ENCODE assay signal across 20 cellular contexts in the genomic region with DNA sequence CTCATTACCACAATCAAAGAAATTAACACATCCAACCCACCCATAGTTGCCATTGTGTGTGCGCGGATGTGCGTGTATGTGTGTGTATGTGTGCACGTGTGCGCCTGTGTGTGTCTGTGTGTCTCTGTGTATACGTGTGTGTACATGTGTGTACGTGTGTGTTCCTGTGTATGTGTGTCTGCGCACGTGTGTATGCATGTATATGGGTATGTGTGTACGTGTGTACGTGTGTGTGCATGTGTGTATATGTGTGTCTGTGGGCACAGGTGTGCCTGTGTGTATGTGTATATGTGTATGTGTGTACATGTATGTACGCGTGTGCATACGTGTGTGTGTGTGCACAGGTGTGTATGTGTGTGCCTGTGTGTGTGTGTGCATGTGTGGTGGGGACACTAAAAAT. TPM values are rescaled to one million over a fixed set of nuclear protein-coding genes. Genes with fewer than 3 reads are reported as not detected.
"Had no signal": no experiment of that assay in that cellular context is flagged by ENCODE, and none has a peak within 500 bp of the region (broad histone marks: within the 10 kb centered on the region; RNA-seq: fewer than 3 reads in every experiment).

No MANE protein-coding gene starts in this region.

- H3K4me2 ChIP-seq: smooth muscle cell had no signal

- H3K27ac ChIP-seq: neutrophil, parathyroid adenoma, upper lobe of right lung, WERI-Rb-1 had no signal

- H2AFZ ChIP-seq: parathyroid adenoma had no signal

- DNase-seq: activated CD4-positive, alpha-beta T cell treated with anti-CD3 and anti-CD28 coated beads for 1 hour; activated CD8-positive, alpha-beta memory T cell treated with anti-CD3 and anti-CD28 coated beads for 24 hours; activated CD8-positive, alpha-beta memory T cell treated with anti-CD3 and anti-CD28 coated beads, Interleukin-2, amount 50 U/mL, for 48 hours; activated effector memory CD4-positive, alpha-beta T cell treated with anti-CD3 and anti-CD28 coated beads, Interleukin-2, amount 50 U/mL, for 16 hours; activated T-cell treated with anti-CD3 and anti-CD28 coated beads, Interleukin-2, amount 50 U/mL, for 48 hours; erythroblast; immature natural killer cell; mesendoderm; natural killer cell; stimulated activated CD4-positive, alpha-beta T cell treated with anti-CD3 and anti-CD28 coated beads, Interleukin-4, amount 100 ng/mL, for 1 hour; upper lobe of right lung; WERI-Rb-1 had no signal

- H3K79me2 ChIP-seq: parathyroid adenoma had no signal

- ATAC-seq: natural killer cell, sciatic nerve, upper lobe of right lung had no signal

- H3K9me3 ChIP-seq: ascending aorta, neutrophil, thoracic aorta, upper lobe of right lung had no signal

- H3K4me1 ChIP-seq: parathyroid adenoma had no signal

- H3K27me3 ChIP-seq: ascending aorta, neutrophil, upper lobe of right lung had no signal

- H3K4me3 ChIP-seq: ascending aorta, coronary artery, smooth muscle cell, thoracic aorta, upper lobe of right lung had no signal

- H3K9ac ChIP-seq: parathyroid adenoma had no signal

- H3K36me3 ChIP-seq: ascending aorta, neutrophil, thoracic aorta, upper lobe of right lung, WERI-Rb-1 had no signal

RNA-seq across cellular contexts. Expression of a gene that starts 48.9 kb away (rescaled TPM):
- total RNA-seq: natural killer cell; T-helper 2 cell treated with Interferon-gamma antibody and Interleukin-4, amounts not matched to agents 100 ng/mL and 5 ng/mL, for 36 hours had no signal
- polyA plus RNA-seq: immature natural killer cell had no signal
